Comparison of ENCODE assay signal across 9 cellular contexts in the genomic region with DNA sequence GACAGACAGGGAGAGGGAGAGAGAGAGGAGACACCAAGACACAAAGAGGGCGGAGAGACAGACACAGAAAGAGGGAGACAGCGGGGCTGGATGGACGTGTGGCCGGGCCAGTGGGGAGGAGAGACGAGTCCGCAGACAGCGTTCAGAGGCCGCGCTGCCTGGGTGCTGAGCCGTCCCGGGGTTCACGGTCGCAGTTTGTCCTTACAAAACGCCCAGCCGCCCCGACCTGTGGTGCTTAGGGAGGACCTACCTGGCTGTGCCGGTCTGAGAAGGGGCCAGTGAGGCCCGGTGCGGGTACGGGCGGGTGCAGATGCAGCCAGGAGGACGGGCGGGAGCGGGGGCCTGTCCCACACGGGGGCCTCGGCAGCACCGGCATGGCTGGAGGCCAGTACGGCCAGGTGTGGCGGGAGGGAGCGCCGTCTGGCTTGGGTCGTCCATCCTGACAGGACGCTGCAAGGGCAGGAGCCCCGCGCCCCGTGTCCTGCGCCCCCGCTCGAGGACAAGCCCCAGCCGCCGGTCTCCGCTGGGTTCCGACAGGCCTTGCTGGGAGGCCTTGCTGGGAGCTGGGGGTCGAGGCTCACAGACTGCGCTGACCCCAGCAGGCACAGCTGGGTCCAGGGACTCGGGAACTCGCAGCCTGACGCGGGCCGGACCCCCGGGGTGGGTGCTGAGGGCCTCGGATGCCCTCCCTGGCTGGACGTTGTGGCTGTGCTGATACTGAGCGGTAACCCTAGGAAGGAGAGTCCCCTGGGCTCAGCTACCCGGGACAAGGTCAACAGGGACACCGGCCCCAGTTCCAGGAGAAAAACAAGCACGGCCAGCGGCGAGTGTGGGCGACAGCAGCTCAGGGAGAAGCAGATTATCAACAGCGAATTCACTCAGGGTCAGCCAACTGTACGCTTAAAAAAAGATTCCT. TPM values are rescaled to one million over a fixed set of nuclear protein-coding genes. Genes with fewer than 3 reads are reported as not detected.
DNase-seq lines count a peak whose midpoint lies in the region; ATAC-seq, FAIRE-seq and TF ChIP-seq lines count a peak whose summit lies in the region.
"Had no signal": no experiment of that assay in that cellular context is flagged by ENCODE, and none has a peak within 500 bp of the region (broad histone marks: within the 10 kb centered on the region; RNA-seq: fewer than 3 reads in every experiment).

No MANE protein-coding gene starts in this region.

- H3K9me3 ChIP-seq in effector memory CD4-positive, alpha-beta T cell (ENCODE audit: control insufficient read depth, low read length), result no peaks in the 10 kb centered on the region
- H3K9me3 ChIP-seq in mesodermal cell (ENCODE audit: control insufficient read depth, low read length), result no peaks in the 10 kb centered on the region

- 17 to 24% methylated on average over 51 to 60 of the region's 62 CpGs for WGBS in mesodermal cell (ENCODE audit: insufficient coverage in 2 of 2), 2 experiments
- 17% methylated on average over 62 of the region's 62 CpGs for WGBS in urinary bladder

- FAIRE-seq in HTR-8/SVneo (lab: Jason Lieb, UNC), result no peak

- no peaks in the 10 kb centered on the region for H3K27me3 ChIP-seq in effector memory CD4-positive, alpha-beta T cell (replicated peaks; ENCODE audit: control insufficient read depth, insufficient read depth, low read length, poor library complexity, severe bottlenecking)

- H3K36me3 ChIP-seq in effector memory CD4-positive, alpha-beta T cell (ENCODE audit: control insufficient read depth, insufficient read depth, low read length), result no peaks in the 10 kb centered on the region
- H3K36me3 ChIP-seq in mesodermal cell (ENCODE audit: control insufficient read depth, insufficient read depth, low read length) (no peaks in the 10 kb centered on the region), urinary bladder (ENCODE audit: insufficient read depth) (no peaks in the 10 kb centered on the region)

- no peak overlapping the region for H3K27ac ChIP-seq in effector memory CD4-positive, alpha-beta T cell (ENCODE audit: insufficient read depth, low read length, poor library complexity, severe bottlenecking)
- H3K27ac ChIP-seq in mesodermal cell (ENCODE audit: low read depth, low read length, severe bottlenecking) (peak overlapping the region; percentile 7), urinary bladder (ENCODE audit: low read depth) (peak overlapping the region; percentile 5)

- peak overlapping the region; percentile 59 for H3K4me3 ChIP-seq in effector memory CD4-positive, alpha-beta T cell (ENCODE audit: insufficient read depth, low read depth, low read length, poor library complexity, severe bottlenecking)
- H3K4me3 ChIP-seq in mesodermal cell (ENCODE audit: extremely low read depth, insufficient read depth, low read length, poor library complexity, severe bottlenecking) (peak overlapping the region; percentile 25), urinary bladder (ENCODE audit: low read depth, low read length) (peak overlapping the region; percentile 38)

- DNase-seq in GM10266 (ENCODE audit: extremely low spot score) (peak; percentile 55), SW480 (ENCODE audit: low spot score) (peak; percentile 61), HTR-8/SVneo (ENCODE audit: insufficient read length, low spot score) (no peak)
- DNase-seq in effector memory CD4-positive, alpha-beta T cell, result no peak

- ATAC-seq in HG02885 (IDR thresholded peaks at IDR 0.05; ENCODE audit: poor library complexity, unreplicated experiment) (peak; percentile 33), HG02840 (IDR thresholded peaks at IDR 0.05; ENCODE audit: low FRiP score, unreplicated experiment) (no peak)

- peaks cover 22% of the 10 kb centered on the region for H3K4me1 ChIP-seq in effector memory CD4-positive, alpha-beta T cell (ENCODE audit: control insufficient read depth, insufficient read depth, low read length, poor library complexity, severe bottlenecking)
- no peaks in the 10 kb centered on the region for H3K4me1 ChIP-seq in mesodermal cell (ENCODE audit: control insufficient read depth, insufficient read depth, low read length, poor library complexity, severe bottlenecking)
- no peaks in the 10 kb centered on the region for H3K4me1 ChIP-seq in urinary bladder (ENCODE audit: insufficient read depth)

- TF ChIP-seq CTCF in GM10266 (IDR thresholded peaks at IDR 0.05; ENCODE audit: control insufficient read depth, insufficient read depth, low read depth, missing control alignments), result no peak

RNA-seq across cellular contexts. Expression of a gene that starts 5.3 kb away (rescaled TPM):
- polyA plus RNA-seq in mesodermal cell (2013, experiment 1 of 2), result not detected
- polyA plus RNA-seq in mesodermal cell (2013, experiment 2 of 2), result not detected
- not detected for total RNA-seq in urinary bladder
- polyA plus RNA-seq in urinary bladder, result not detected
- total RNA-seq: subcutaneous adipose tissue had no signal

RNA-seq across cellular contexts. Expression of a gene that starts 30.6 kb away (rescaled TPM):
- 13.0 TPM for polyA plus RNA-seq in mesodermal cell (2013, experiment 1 of 2)
- 10.2 TPM for polyA plus RNA-seq in mesodermal cell (2013, experiment 2 of 2)
- total RNA-seq in urinary bladder, result 27.6 TPM
- 26.7 TPM for polyA plus RNA-seq in urinary bladder

RNA-seq across cellular contexts. Expression of a gene that starts 47.6 kb away (rescaled TPM):
- polyA plus RNA-seq in mesodermal cell (2013, experiment 1 of 2), result 0.70 TPM
- polyA plus RNA-seq in mesodermal cell (2013, experiment 2 of 2), result 0.76 TPM
- total RNA-seq in urinary bladder, result 0.63 TPM
- 0.30 TPM for polyA plus RNA-seq in urinary bladder

RNA-seq across cellular contexts. Expression of a gene that starts 55.3 kb away (rescaled TPM):
- polyA plus RNA-seq in mesodermal cell (2013, experiment 1 of 2), result 46.9 TPM
- 47.9 TPM for polyA plus RNA-seq in mesodermal cell (2013, experiment 2 of 2)
- total RNA-seq in urinary bladder, result 70.4 TPM
- polyA plus RNA-seq in urinary bladder, result 39.9 TPM

RNA-seq across cellular contexts. Expression of a gene that starts 56.3 kb away (rescaled TPM):
- polyA plus RNA-seq in mesodermal cell (2013, experiment 1 of 2), result 63.4 TPM
- polyA plus RNA-seq in mesodermal cell (2013, experiment 2 of 2), result 56.3 TPM
- total RNA-seq in urinary bladder, result 83.0 TPM
- polyA plus RNA-seq in urinary bladder, result 44.2 TPM

Comparison
In these comparisons a context has a peak if more than half of its experiments do, and no peak if none do; other contexts are left out.
1. DNase-seq: peak in GM10266 (single experiment) and SW480 (single experiment); none in effector memory CD4-positive, alpha-beta T cell (0 of 3) and HTR-8/SVneo (single experiment).
2. Peak in every context shown above with its lines, with median percentiles within 50 percentile points of each other: H3K4me3 ChIP-seq.